In genomic region chr6:118551063-118551672, GRCh38 we compare ENCODE assay signal across 8 cellular contexts. TPM values are rescaled to one million over a fixed set of nuclear protein-coding genes. Genes with fewer than 3 reads are reported as not detected.
DNase-seq lines count a peak whose midpoint lies in the region; ATAC-seq, FAIRE-seq and TF ChIP-seq lines count a peak whose summit lies in the region.

No MANE protein-coding gene starts in this region.

- H3K4me3 ChIP-seq in brain microvascular endothelial cell (ENCODE audit: low read depth, low read length) = no peak overlapping the region
- H3K4me3 ChIP-seq in kidney (ENCODE audit: low read length in 2 of 2) = no peak overlapping the region
- H3K4me3 ChIP-seq in stomach smooth muscle (ENCODE audit: low read length in 2 of 2) = peak overlapping the region; percentile 69 to 71

- H3K4me1 ChIP-seq in kidney (ENCODE audit: control insufficient read depth in 1 of 2, insufficient read depth in 1 of 2, low read depth in 1 of 2, low read length in 2 of 2) (no peaks in the 10 kb centered on the region), stomach smooth muscle (ENCODE audit: control insufficient read depth, insufficient read depth, low read length) (no peaks in the 10 kb centered on the region)

- peak; percentile 73 for DNase-seq in DMS53 (lab: John Stamatoyannopoulos, UW)
- peak; percentile 38 for DNase-seq in NCI-H748 treated with DMSO at 0.1 percent for 48 hours (lab: John Stamatoyannopoulos, UW)
- DNase-seq in brain microvascular endothelial cell = peak; percentile 53
- DNase-seq in kidney = no peak
- DNase-seq in activated CD8-positive, alpha-beta memory T cell treated with anti-CD3 and anti-CD28 coated beads, Interleukin-2, amount 50 U/mL, for 4 hours = no peak

- in situ Hi-C loops in brain microvascular endothelial cell (cut with HindIII; ENCODE audit: low pct_ligation_motif_present, low sequenced_read_pairs) = no loop called here

- H3K36me3 ChIP-seq in brain microvascular endothelial cell (replicated peaks) (no peaks in the 10 kb centered on the region), kidney (ENCODE audit: control insufficient read depth in 1 of 2, insufficient read depth in 2 of 2, low read length in 2 of 2) (no peaks in the 10 kb centered on the region), stomach smooth muscle (ENCODE audit: control insufficient read depth in 2 of 2, insufficient read depth in 2 of 2, low read length in 2 of 2) (peaks cover 0 to 3% of the 10 kb centered on the region in 2 donors)

- intact Hi-C loops in kidney (cut with DNase I) = no loop called here

- H3K9me3 ChIP-seq in kidney (ENCODE audit: control insufficient read depth in 1 of 2, low read length in 2 of 2) = no peaks in the 10 kb centered on the region
- no peaks in the 10 kb centered on the region for H3K9me3 ChIP-seq in stomach smooth muscle (ENCODE audit: control insufficient read depth in 2 of 2, low read length in 2 of 2)

- peak; percentile 60 for TF ChIP-seq CTCF in brain microvascular endothelial cell (IDR thresholded peaks at IDR 0.05; ENCODE audit: low read depth, low read length, missing control alignments)
- peak; percentile 27 for TF ChIP-seq CTCF in kidney (IDR thresholded peaks at IDR 0.05; ENCODE audit: borderline replicate concordance, extremely low read depth, insufficient read depth)

- H3K27me3 ChIP-seq in brain microvascular endothelial cell (replicated peaks) (no peaks in the 10 kb centered on the region), stomach smooth muscle (ENCODE audit: control insufficient read depth in 1 of 2, insufficient read depth in 2 of 2, low read length in 2 of 2) (no peaks in the 10 kb centered on the region)

- no peak overlapping the region for H3K9ac ChIP-seq in kidney (ENCODE audit: low read length in 2 of 2)
- peak overlapping the region in 1 of 2 donors; percentile 61 for H3K9ac ChIP-seq in stomach smooth muscle (ENCODE audit: low read length in 2 of 2)

- peak; percentile 98 for ATAC-seq in GM19351 (IDR thresholded peaks at IDR 0.05; ENCODE audit: unreplicated experiment)
- ATAC-seq in HG03432 (IDR thresholded peaks at IDR 0.05; ENCODE audit: unreplicated experiment) = peak; percentile 91

- H3K27ac ChIP-seq in brain microvascular endothelial cell = peak overlapping the region; percentile 72
- H3K27ac ChIP-seq in kidney (ENCODE audit: low read depth in 2 of 2, low read length in 2 of 2) = no peak overlapping the region
- H3K27ac ChIP-seq in stomach smooth muscle (ENCODE audit: low read length) = no peak overlapping the region

- peak; percentile 90 for FAIRE-seq in kidney (lab: Jason Lieb, UNC)

RNA-seq across cellular contexts. Expression of gene PLN, which starts 3.1 kb away (rescaled TPM):
- total RNA-seq in kidney = 47.2 TPM
- polyA plus RNA-seq in kidney (ENCODE audit: insufficient read depth, low read depth, low replicate concordance) = 22.7 TPM

Comparison
In these comparisons a context has a peak if more than half of its experiments do, and no peak if none do; other contexts are left out.
1. DNase-seq: peak in DMS53 (single experiment), NCI-H748 treated with DMSO at 0.1 percent for 48 hours (single experiment) and brain microvascular endothelial cell (single experiment); none in kidney (single experiment) and activated CD8-positive, alpha-beta memory T cell treated with anti-CD3 and anti-CD28 coated beads, Interleukin-2, amount 50 U/mL, for 4 hours (single experiment).
2. H3K4me3 ChIP-seq: peak in stomach smooth muscle (2 of 2); none in brain microvascular endothelial cell (single experiment) and kidney (0 of 2).